7 cellular contexts compared by ENCODE assay signal in the genomic region with DNA sequence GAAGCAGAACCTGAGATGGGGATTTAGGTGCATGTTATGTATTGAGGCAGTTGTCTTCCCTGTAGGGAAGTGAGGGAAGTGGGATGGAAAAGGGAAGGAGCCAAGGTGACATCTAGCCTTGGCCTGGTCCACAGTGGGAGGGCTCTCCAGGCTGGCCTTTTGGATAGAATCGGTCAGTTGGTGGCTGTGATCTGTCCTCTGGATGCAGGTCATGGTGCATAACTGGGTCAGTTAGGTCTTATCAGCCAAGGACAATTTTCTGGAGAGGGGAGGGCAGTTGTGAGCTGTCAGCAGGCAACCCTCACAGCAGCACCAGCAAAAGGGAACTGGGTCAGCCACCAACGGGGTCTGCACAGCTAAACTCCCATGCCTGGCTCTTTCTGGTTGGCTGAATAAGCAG. TPM values are rescaled to one million over a fixed set of nuclear protein-coding genes. Genes with fewer than 3 reads are reported as not detected.
"Had no signal": no experiment of that assay in that cellular context is flagged by ENCODE, and none has a peak within 500 bp of the region (broad histone marks: within the 10 kb centered on the region; RNA-seq: fewer than 3 reads in every experiment).

No MANE protein-coding gene starts in this region.

- ATAC-seq: GM23338 had no signal

- H3K4me2 ChIP-seq: GM23338 had no signal

- DNase-seq: H9, HCEC 1CT, KBM-7 had no signal

- H3K4me3 ChIP-seq: GM23338 had no signal

RNA-seq across cellular contexts. Expression of a gene that starts 9.6 kb away (rescaled TPM):
- total RNA-seq: GM23338, H1, H9, HT-29 had no signal
- polyA plus RNA-seq: GM23338, H1, IgD-negative memory B cell had no signal

RNA-seq across cellular contexts. Expression of a gene that starts 23.7 kb away (rescaled TPM):
- total RNA-seq: GM23338, H1, H9, HT-29 had no signal
- polyA plus RNA-seq: GM23338, H1 had no signal

RNA-seq across cellular contexts. Expression of a gene that starts 47.1 kb away (rescaled TPM):
- total RNA-seq: H9, HT-29 had no signal
- polyA plus RNA-seq: IgD-negative memory B cell had no signal
